In the genomic region with DNA sequence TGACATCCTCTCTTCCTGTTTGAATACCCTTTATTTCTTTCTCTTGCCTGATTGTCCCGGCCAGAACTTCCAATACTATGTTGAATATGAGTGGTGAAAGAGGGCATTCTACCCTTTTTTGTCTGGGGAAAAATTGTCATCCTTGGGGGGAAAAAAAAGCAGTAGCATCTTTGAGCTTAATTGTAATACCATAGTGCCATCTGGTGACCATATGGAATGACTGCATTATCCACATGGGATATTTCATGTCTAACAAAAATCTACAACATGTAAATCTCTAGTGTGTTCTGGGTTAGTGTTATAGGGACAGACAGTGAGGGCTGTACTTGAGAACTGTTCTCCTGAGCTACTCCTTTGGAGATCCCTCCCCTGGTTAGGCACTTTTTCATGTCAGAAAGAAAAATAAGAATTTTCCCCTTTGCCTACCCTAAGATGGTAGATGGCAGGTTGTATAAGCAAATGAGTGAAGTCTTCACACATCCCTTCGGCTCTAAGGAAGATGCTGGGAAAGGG, we compare ENCODE assay signal across 8 cellular contexts. TPM values are rescaled to one million over a fixed set of nuclear protein-coding genes. Genes with fewer than 3 reads are reported as not detected.
A peak's percentile ranks its signal among the peaks of the same experiment; 100 is the strongest.
DNase-seq lines count a peak whose midpoint lies in the region; ATAC-seq and TF ChIP-seq lines count a peak whose summit lies in the region.

No MANE protein-coding gene starts in this region.

- TF ChIP-seq POLR2A in esophagus squamous epithelium (IDR thresholded peaks at IDR 0.05) (no peak), testis (IDR thresholded peaks at IDR 0.05) (no peak)

- no peaks in the 10 kb centered on the region for H3K36me3 Mint-ChIP-seq in activated CD4-positive, alpha-beta memory T cell treated with anti-CD3 and anti-CD28 coated beads for 36 hours

- no peaks in the 10 kb centered on the region for H3K4me1 Mint-ChIP-seq in activated CD4-positive, alpha-beta memory T cell treated with anti-CD3 and anti-CD28 coated beads for 36 hours (ENCODE audit: low read depth)

- H3K4me3 ChIP-seq in esophagus squamous epithelium: no peak overlapping the region
- H3K4me3 ChIP-seq in testis: no peak overlapping the region

- no peak for ATAC-seq in HG03095 (IDR thresholded peaks at IDR 0.05; ENCODE audit: unreplicated experiment)
- no peak for ATAC-seq in GM21576 (IDR thresholded peaks at IDR 0.05; ENCODE audit: unreplicated experiment)

- H3K27ac Mint-ChIP-seq in activated CD4-positive, alpha-beta memory T cell treated with anti-CD3 and anti-CD28 coated beads for 36 hours: no peak overlapping the region

- H3K9me3 Mint-ChIP-seq in activated CD4-positive, alpha-beta memory T cell treated with anti-CD3 and anti-CD28 coated beads for 36 hours: no peaks in the 10 kb centered on the region

- no peak overlapping the region for H3K4me3 Mint-ChIP-seq in activated CD4-positive, alpha-beta memory T cell treated with anti-CD3 and anti-CD28 coated beads for 36 hours

- CTCF ChIA-PET in activated CD4-positive, alpha-beta memory T cell treated with anti-CD3 and anti-CD28 coated beads for 36 hours (lab: Charles Lee): interaction anchor here (0.9 to 2.5 kb wide), 12 partner anchors 51 to 390 kb away, joined by 3 to 23 read pairs (median 4); a partner anchor contains a TSS

- TF ChIP-seq CTCF in esophagus squamous epithelium (IDR thresholded peaks at IDR 0.05): peak in 5 of 6 experiments; percentile 23 to 49 (median 41)
- peak in 2 of 3 experiments; percentile 25 for TF ChIP-seq CTCF in testis (IDR thresholded peaks at IDR 0.05)

- H3K27me3 ChIP-seq in esophagus squamous epithelium: no peaks in the 10 kb centered on the region
- H3K27me3 ChIP-seq in testis: no peaks in the 10 kb centered on the region

- intact Hi-C loops in esophagus squamous epithelium (cut with DNase I): no loop called here
- intact Hi-C loops in testis (cut with DNase I; ENCODE audit: low total_unique reads): no loop called here
- intact Hi-C loops in activated CD4-positive, alpha-beta memory T cell treated with anti-CD3 and anti-CD28 coated beads for 36 hours (cut with micrococcal nuclease): loop anchor here (1.0 to 5.0 kb wide), 3 partner anchors 77 to 252 kb away; a partner anchor contains a TSS

- POLR2A ChIA-PET in activated CD4-positive, alpha-beta memory T cell treated with anti-CD3 and anti-CD28 coated beads for 36 hours (lab: Charles Lee): no interaction called here

- H3K27me3 Mint-ChIP-seq in activated CD4-positive, alpha-beta memory T cell treated with anti-CD3 and anti-CD28 coated beads for 36 hours: no peaks in the 10 kb centered on the region

- WGBS in esophagus squamous epithelium, 2 donors: 25 to 50% methylated on average over 2 of the region's 2 CpGs
- WGBS in testis, 2 donors: 61 to 64% methylated on average over 2 of the region's 2 CpGs

- no peaks in the 10 kb centered on the region for H3K4me1 ChIP-seq in esophagus squamous epithelium
- H3K4me1 ChIP-seq in testis: no peaks in the 10 kb centered on the region

- peak; percentile 9 for DNase-seq in NCI-H510A treated with DMSO at 0.1 percent for 48 hours (lab: John Stamatoyannopoulos, UW)
- DNase-seq in NCI-H510A (lab: John Stamatoyannopoulos, UW): no peak
- peak; percentile 4 for DNase-seq in NCI-H526 treated with DMSO at 0.1 percent for 48 hours (lab: John Stamatoyannopoulos, UW)
- DNase-seq in esophagus squamous epithelium (lab: John Stamatoyannopoulos, UW): no peak
- no peak for DNase-seq in testis
- no peak for DNase-seq in activated CD4-positive, alpha-beta memory T cell treated with anti-CD3 and anti-CD28 coated beads for 36 hours

- H3K36me3 ChIP-seq in esophagus squamous epithelium: no peaks in the 10 kb centered on the region
- no peaks in the 10 kb centered on the region for H3K36me3 ChIP-seq in testis (ENCODE audit: low read depth, missing control alignments)

- H3K27ac ChIP-seq in esophagus squamous epithelium (no peak overlapping the region), testis (no peak overlapping the region)

- H3K9me3 ChIP-seq in esophagus squamous epithelium (no peaks in the 10 kb centered on the region), testis (no peaks in the 10 kb centered on the region)

RNA-seq across cellular contexts. Expression of a gene that starts 26.0 kb away (rescaled TPM):
- total RNA-seq in esophagus squamous epithelium: 1 to 10 TPM in 2 of 4 donors, under 1 TPM in 2; 0.19 to 6.5 (median 3.3) TPM
- 1 to 10 TPM; 1.0 to 2.8 TPM for total RNA-seq in testis
- polyA plus RNA-seq in testis (ENCODE audit: insufficient read depth, low read depth, low replicate concordance): 13.3 TPM
- total RNA-seq in activated CD4-positive, alpha-beta memory T cell treated with anti-CD3 and anti-CD28 coated beads for 36 hours: not detected

Comparison
In these comparisons a context has a peak if more than half of its experiments do, and no peak if none do; other contexts are left out.
1. DNase-seq: peak in NCI-H510A treated with DMSO at 0.1 percent for 48 hours (single experiment) and NCI-H526 treated with DMSO at 0.1 percent for 48 hours (single experiment); none in NCI-H510A (single experiment), esophagus squamous epithelium (single experiment), testis (single experiment) and activated CD4-positive, alpha-beta memory T cell treated with anti-CD3 and anti-CD28 coated beads for 36 hours (single experiment).